ENCODE assay signal across 3 cellular contexts in the genomic region with DNA sequence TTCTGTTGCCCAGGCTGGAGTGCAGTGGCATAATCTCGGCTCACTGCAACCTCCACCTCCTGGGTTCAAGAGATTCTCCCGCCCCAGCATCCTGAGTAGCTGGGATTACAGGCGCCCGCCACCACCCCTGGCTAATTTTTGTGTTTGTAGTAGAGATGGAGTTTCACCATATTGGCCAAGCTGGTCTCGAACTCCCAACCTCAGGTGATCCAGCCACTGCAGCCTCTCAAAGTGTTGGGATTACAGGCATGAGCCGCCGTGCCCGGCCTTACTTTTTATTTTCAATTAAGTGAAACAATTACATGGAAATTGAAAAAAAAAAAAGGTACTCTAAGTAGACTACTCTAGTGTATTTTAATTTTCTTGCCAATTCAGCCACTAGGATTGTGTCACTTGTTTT.
DNase-seq lines count a peak whose midpoint lies in the region; TF ChIP-seq lines count a peak whose summit lies in the region.
"Not testable (repeated sequence)": the region's sequence is repeated elsewhere in the genome, so short reads cannot be mapped to it uniquely, and the experiment has no call there.

No MANE protein-coding gene starts in this region.

- H3K36me3 Mint-ChIP-seq in osteocyte (ENCODE audit: unreplicated experiment) = peaks cover 61% of the 10 kb centered on the region

- not testable (repeated sequence) for H3K27ac Mint-ChIP-seq in osteocyte (ENCODE audit: unreplicated experiment)

- H3K4me3 Mint-ChIP-seq in osteocyte (ENCODE audit: unreplicated experiment) = not testable (repeated sequence)

- H3K4me1 ChIP-seq in esophagus muscularis mucosa = not testable (repeated sequence)

- not testable (repeated sequence) for H3K27me3 ChIP-seq in esophagus muscularis mucosa

- not testable (repeated sequence) for TF ChIP-seq POLR2A in esophagus muscularis mucosa (IDR thresholded peaks at IDR 0.05; ENCODE audit: low read depth)

- not testable (repeated sequence) for H3K27me3 Mint-ChIP-seq in osteocyte (ENCODE audit: unreplicated experiment)

- H3K36me3 ChIP-seq in esophagus muscularis mucosa = peaks cover 56 to 96% (median 87%) of the 10 kb centered on the region in 4 donors

- peaks cover 21% of the 10 kb centered on the region for H3K9me3 Mint-ChIP-seq in osteocyte (ENCODE audit: unreplicated experiment)

- TF ChIP-seq EP300 in esophagus muscularis mucosa (IDR thresholded peaks at IDR 0.05) = not testable (repeated sequence)

- H3K9me3 ChIP-seq in esophagus muscularis mucosa = peaks cover 0 to 81% (median 68%) of the 10 kb centered on the region in 4 donors

- DNase-seq in esophagus muscularis mucosa (ENCODE audit: extremely low spot score) (peak; percentile 50), mesenteric fat pad (ENCODE audit: low spot score) (peak; percentile 68), osteocyte (ENCODE audit: extremely low spot score, unreplicated experiment) (peak; percentile 62)

- H3K4me3 ChIP-seq in esophagus muscularis mucosa = not testable (repeated sequence)

- TF ChIP-seq CTCF in esophagus muscularis mucosa (IDR thresholded peaks at IDR 0.05); osteocyte (IDR thresholded peaks at IDR 0.05): not testable (repeated sequence)

- not testable (repeated sequence) for H3K27ac ChIP-seq in esophagus muscularis mucosa (replicated peaks in 1 of 4)

- not testable (repeated sequence) for H3K4me1 Mint-ChIP-seq in osteocyte (ENCODE audit: unreplicated experiment)

- WGBS in esophagus muscularis mucosa = 88% methylated on average over 8 of the region's 8 CpGs

- intact Hi-C loops in esophagus muscularis mucosa (cut with DNase I) = loop anchor here (10.0 kb wide), 1 partner anchor 125 kb away; no protein-coding TSS in a partner anchor
